ENCODE assay signal across 8 cellular contexts in the genomic region with DNA sequence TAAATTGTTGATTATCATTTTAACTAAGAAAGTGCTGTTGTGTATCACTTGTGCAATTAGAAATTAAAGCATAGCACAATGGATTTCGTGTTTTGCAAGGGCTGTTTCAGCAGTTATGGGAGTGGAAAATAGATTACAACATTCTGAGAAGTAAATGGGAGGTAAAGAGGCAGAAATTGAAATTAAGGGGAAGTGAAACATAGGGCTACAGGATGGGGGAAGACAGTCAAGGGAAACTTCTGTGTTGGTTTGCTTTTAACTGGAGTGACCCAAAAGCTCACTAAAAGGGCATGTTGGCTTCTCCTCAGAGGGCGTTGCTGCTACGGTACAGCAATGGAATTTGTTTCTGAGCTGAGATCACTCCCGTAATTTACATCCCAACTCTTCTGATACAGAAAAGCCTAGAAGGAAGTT.
A peak's percentile ranks its signal among the peaks of the same experiment; 100 is the strongest.
DNase-seq lines count a peak whose midpoint lies in the region; ATAC-seq, FAIRE-seq and TF ChIP-seq lines count a peak whose summit lies in the region.

No MANE protein-coding gene starts in this region.

- no peaks in the 10 kb centered on the region for H3K36me3 Mint-ChIP-seq in activated B cell treated with CpG ODN at 0.5 μM for 24 hours (ENCODE audit: low read depth)

- no peaks in the 10 kb centered on the region for H3K27me3 ChIP-seq in pancreas

- intact Hi-C loops in activated B cell treated with CpG ODN at 0.5 μM for 24 hours (cut with micrococcal nuclease): no loop called here
- intact Hi-C loops in pancreas (cut with DNase I): loop anchor here in 1 of 3 donors (10.0 kb wide), 1 partner anchor 348 kb away; no protein-coding TSS in a partner anchor

- peak overlapping the region in 2 of 4 donors; percentile 42 to 54 for H3K27ac ChIP-seq in pancreas

- peak overlapping the region; percentile 75 for H3K27ac Mint-ChIP-seq in activated B cell treated with CpG ODN at 0.5 μM for 24 hours

- FAIRE-seq in pancreas (lab: Jason Lieb, UNC): no peak

- TF ChIP-seq CTCF in activated B cell treated with CpG ODN at 0.5 μM for 24 hours (IDR thresholded peaks at IDR 0.05) (no peak), pancreas (IDR thresholded peaks at IDR 0.05) (no peak)

- ATAC-seq in GM18867 (IDR thresholded peaks at IDR 0.05; ENCODE audit: unreplicated experiment): peak; percentile 43
- peak; percentile 54 for ATAC-seq in HG03108 (IDR thresholded peaks at IDR 0.05; ENCODE audit: unreplicated experiment)
- ATAC-seq in activated B cell treated with CpG ODN at 0.5 μM for 24 hours (ENCODE audit: low read depth): peak; percentile 47
- peak in 3 of 4 donors; percentile 59 to 68 (median 64) for ATAC-seq in pancreas

- H3K9me3 ChIP-seq in pancreas: no peaks in the 10 kb centered on the region

- H3K36me3 ChIP-seq in pancreas: no peaks in the 10 kb centered on the region

- H3K4me3 ChIP-seq in pancreas: no peak overlapping the region

- peaks cover 0 to 9% (median 5%) of the 10 kb centered on the region in 3 donors for H3K4me1 ChIP-seq in pancreas

- H3K4me3 Mint-ChIP-seq in activated B cell treated with CpG ODN at 0.5 μM for 24 hours: peak overlapping the region; percentile 66

- POLR2A ChIA-PET in activated B cell treated with CpG ODN at 0.5 μM for 24 hours (lab: Charles Lee): interaction anchor here (0.6 to 11.3 kb wide), 4 partner anchors 12 to 331 kb away, joined by 3 to 182 read pairs (median 3); partner anchors contain the start of gene ZNF217

- H3K9me3 Mint-ChIP-seq in activated B cell treated with CpG ODN at 0.5 μM for 24 hours: no peaks in the 10 kb centered on the region

- peaks cover 78% of the 10 kb centered on the region for H3K4me1 Mint-ChIP-seq in activated B cell treated with CpG ODN at 0.5 μM for 24 hours

- CTCF ChIA-PET in activated B cell treated with CpG ODN at 0.5 μM for 24 hours (lab: Charles Lee): interaction anchor here (6.1 kb wide), 1 partner anchor 17 kb away, joined by 45 read pairs; no protein-coding TSS in a partner anchor

- WGBS in pancreas, 2 donors: 53% methylated on average over 4 of the region's 4 CpGs

- DNase-seq in activated B cell treated with CpG ODN at 0.5 μM for 24 hours (no peak), pancreas (no peak), HPDE6-E6E7 (ENCODE audit: extremely low spot score) (no peak), islet precursor cell (no peak), T-helper 1 cell (no peak), COLO829 (ENCODE audit: low spot score) (no peak)

- no peaks in the 10 kb centered on the region for H3K27me3 Mint-ChIP-seq in activated B cell treated with CpG ODN at 0.5 μM for 24 hours
